Comparison of ENCODE assay signal across 9 cellular contexts in genomic region chr12:563250-563781, GRCh38.
A peak's percentile ranks its signal among the peaks of the same experiment; 100 is the strongest.
DNase-seq lines count a peak whose midpoint lies in the region; ATAC-seq and TF ChIP-seq lines count a peak whose summit lies in the region.
"Had no signal": no experiment of that assay in that cellular context is flagged by ENCODE, and none has a peak within 500 bp of the region (broad histone marks: within the 10 kb centered on the region; RNA-seq: fewer than 3 reads in every experiment).

No MANE protein-coding gene starts in this region.

- CTCF ChIA-PET in CD4-positive, alpha-beta T cell (lab: Charles Lee), result interaction anchor here (1.0 to 1.6 kb wide), 3 partner anchors 13 to 111 kb away, joined by 3 to 7 read pairs (median 4); no protein-coding TSS in a partner anchor

- H3K4me3 ChIP-seq in Peyer's patch, result no peak overlapping the region

- H3K27me3 Mint-ChIP-seq in CD4-positive, alpha-beta T cell, result no peaks in the 10 kb centered on the region
- H3K27me3 Mint-ChIP-seq in activated T-helper 1 cell treated with anti-CD3 and anti-CD28 coated beads, Interleukin-12 subunit alpha, Interleukin-12 subunit beta, Interleukin-2, Interleukin-4 antibody, amounts not matched to agents 30 ng/mL and 10 ng/mL and 1 ng/mL, durations not matched to agents 14 hours and 24 hours and 36 hours (ENCODE audit: insufficient read depth), result no peaks in the 10 kb centered on the region
- no peaks in the 10 kb centered on the region for H3K27me3 Mint-ChIP-seq in natural killer cell (ENCODE audit: low read depth in 2 of 2)

- intact Hi-C loops in CD4-positive, alpha-beta T cell (cut with DNase I, micrococcal nuclease), result loop anchor here in 1 of 2 experiments (5.0 kb wide), 1 partner anchor 529 kb away; no protein-coding TSS in a partner anchor
- intact Hi-C loops in activated T-helper 1 cell treated with anti-CD3 and anti-CD28 coated beads, Interleukin-12 subunit alpha, Interleukin-12 subunit beta, Interleukin-2, Interleukin-4 antibody, amounts not matched to agents 30 ng/mL and 10 ng/mL and 1 ng/mL, durations not matched to agents 14 hours and 24 hours and 36 hours (cut with micrococcal nuclease), result loop anchor here (5.0 kb wide), 1 partner anchor 529 kb away; no protein-coding TSS in a partner anchor
- intact Hi-C loops in natural killer cell (cut with micrococcal nuclease), result loop anchor here (5.0 kb wide), 1 partner anchor 384 kb away; the partner anchor contains the start of gene RAD52

- peak; percentile 22 to 77 (median 66) for DNase-seq in CD4-positive, alpha-beta T cell
- DNase-seq in Peyer's patch (peak in 2 of 3 donors; percentile 51 to 74), natural killer cell (no peak), retina (no peak), NCI-H1436 (lab: John Stamatoyannopoulos, UW) (no peak)
- peak; percentile 65 for DNase-seq in activated T-helper 1 cell treated with anti-CD3 and anti-CD28 coated beads, Interleukin-12 subunit alpha, Interleukin-12 subunit beta, Interleukin-2, Interleukin-4 antibody, amounts not matched to agents 30 ng/mL and 10 ng/mL and 1 ng/mL, durations not matched to agents 14 hours and 24 hours and 36 hours (ENCODE audit: low spot score)

- H3K36me3 ChIP-seq in Peyer's patch, result no peaks in the 10 kb centered on the region

- H3K27me3 ChIP-seq in CD4-positive, alpha-beta T cell (ENCODE audit: control insufficient read depth, insufficient read depth, low read length), result no peaks in the 10 kb centered on the region
- H3K27me3 ChIP-seq in Peyer's patch, result no peaks in the 10 kb centered on the region

- TF ChIP-seq POLR2A in Peyer's patch (IDR thresholded peaks at IDR 0.05), result no peak

- peaks cover 92% of the 10 kb centered on the region for H3K4me1 Mint-ChIP-seq in CD4-positive, alpha-beta T cell (ENCODE audit: low read depth)
- H3K4me1 Mint-ChIP-seq in activated T-helper 1 cell treated with anti-CD3 and anti-CD28 coated beads, Interleukin-12 subunit alpha, Interleukin-12 subunit beta, Interleukin-2, Interleukin-4 antibody, amounts not matched to agents 30 ng/mL and 10 ng/mL and 1 ng/mL, durations not matched to agents 14 hours and 24 hours and 36 hours (ENCODE audit: low read depth), result peaks cover 74% of the 10 kb centered on the region
- peaks cover 53 to 85% of the 10 kb centered on the region in 2 donors for H3K4me1 Mint-ChIP-seq in natural killer cell

- H3K27ac Mint-ChIP-seq in CD4-positive, alpha-beta T cell, result peak overlapping the region; percentile 97
- H3K27ac Mint-ChIP-seq in activated T-helper 1 cell treated with anti-CD3 and anti-CD28 coated beads, Interleukin-12 subunit alpha, Interleukin-12 subunit beta, Interleukin-2, Interleukin-4 antibody, amounts not matched to agents 30 ng/mL and 10 ng/mL and 1 ng/mL, durations not matched to agents 14 hours and 24 hours and 36 hours, result peak overlapping the region; percentile 85
- peak overlapping the region; percentile 87 to 90 for H3K27ac Mint-ChIP-seq in natural killer cell

- TF ChIP-seq CTCF in CD4-positive, alpha-beta T cell (IDR thresholded peaks at IDR 0.05), result no peak
- TF ChIP-seq CTCF in Peyer's patch (IDR thresholded peaks at IDR 0.05) (no peak), natural killer cell (IDR thresholded peaks at IDR 0.05) (no peak)

- H3K9me3 Mint-ChIP-seq in CD4-positive, alpha-beta T cell, result no peaks in the 10 kb centered on the region
- no peaks in the 10 kb centered on the region for H3K9me3 Mint-ChIP-seq in activated T-helper 1 cell treated with anti-CD3 and anti-CD28 coated beads, Interleukin-12 subunit alpha, Interleukin-12 subunit beta, Interleukin-2, Interleukin-4 antibody, amounts not matched to agents 30 ng/mL and 10 ng/mL and 1 ng/mL, durations not matched to agents 14 hours and 24 hours and 36 hours
- H3K9me3 Mint-ChIP-seq in natural killer cell, result no peaks in the 10 kb centered on the region

- H3K9me3 ChIP-seq in CD4-positive, alpha-beta T cell (ENCODE audit: control insufficient read depth, low read length), result no peaks in the 10 kb centered on the region
- H3K9me3 ChIP-seq in Peyer's patch, result no peaks in the 10 kb centered on the region

- H3K4me3 Mint-ChIP-seq in CD4-positive, alpha-beta T cell, result peak overlapping the region; percentile 84
- peak overlapping the region; percentile 45 for H3K4me3 Mint-ChIP-seq in activated T-helper 1 cell treated with anti-CD3 and anti-CD28 coated beads, Interleukin-12 subunit alpha, Interleukin-12 subunit beta, Interleukin-2, Interleukin-4 antibody, amounts not matched to agents 30 ng/mL and 10 ng/mL and 1 ng/mL, durations not matched to agents 14 hours and 24 hours and 36 hours
- H3K4me3 Mint-ChIP-seq in natural killer cell, result peak overlapping the region; percentile 85

- POLR2A ChIA-PET in CD4-positive, alpha-beta T cell (lab: Charles Lee), result interaction anchor here (0.6 to 2.1 kb wide), 10 partner anchors 10 to 428 kb away, joined by 3 to 12 read pairs (median 4); partner anchors contain the start of genes CCDC77 and RAD52

- peaks cover 1 to 8% (median 3%) of the 10 kb centered on the region in 4 donors for H3K4me1 ChIP-seq in Peyer's patch

- H3K36me3 Mint-ChIP-seq in CD4-positive, alpha-beta T cell (ENCODE audit: low read depth), result peaks cover 14% of the 10 kb centered on the region
- peaks cover 20% of the 10 kb centered on the region for H3K36me3 Mint-ChIP-seq in activated T-helper 1 cell treated with anti-CD3 and anti-CD28 coated beads, Interleukin-12 subunit alpha, Interleukin-12 subunit beta, Interleukin-2, Interleukin-4 antibody, amounts not matched to agents 30 ng/mL and 10 ng/mL and 1 ng/mL, durations not matched to agents 14 hours and 24 hours and 36 hours (ENCODE audit: low read depth)
- no peaks in the 10 kb centered on the region for H3K36me3 Mint-ChIP-seq in natural killer cell

- peak; percentile 91 for ATAC-seq in CD4-positive, alpha-beta T cell (ENCODE audit: poor library complexity)
- ATAC-seq in natural killer cell (peak; percentile 78 to 85 (median 84)), HG03342 (IDR thresholded peaks at IDR 0.05; ENCODE audit: unreplicated experiment) (no peak), GM21825 (IDR thresholded peaks at IDR 0.05; ENCODE audit: unreplicated experiment) (no peak)

- H3K27ac ChIP-seq in CD4-positive, alpha-beta T cell (ENCODE audit: low read depth, low read length), result peak overlapping the region; percentile 71
- H3K27ac ChIP-seq in Peyer's patch, result peak overlapping the region in 3 of 4 donors; percentile 26 to 63 (median 62)
- H3K27ac ChIP-seq: RWPE1 had no signal

Comparison
In these comparisons a context has a peak if more than half of its experiments do, and no peak if none do; other contexts are left out.
1. ATAC-seq: peak in CD4-positive, alpha-beta T cell (single experiment) and natural killer cell (3 of 3); none in HG03342 (single experiment) and GM21825 (single experiment).
2. DNase-seq: peak in CD4-positive, alpha-beta T cell (10 of 10), Peyer's patch (2 of 3) and activated T-helper 1 cell treated with anti-CD3 and anti-CD28 coated beads, Interleukin-12 subunit alpha, Interleukin-12 subunit beta, Interleukin-2, Interleukin-4 antibody, amounts not matched to agents 30 ng/mL and 10 ng/mL and 1 ng/mL, durations not matched to agents 14 hours and 24 hours and 36 hours (single experiment); none in natural killer cell (single experiment), retina (single experiment) and NCI-H1436 (single experiment).
3. Peak in every context shown above with its lines, with median percentiles within 50 percentile points of each other: H3K27ac Mint-ChIP-seq and H3K4me3 Mint-ChIP-seq.